24 cellular contexts compared by ENCODE assay signal in the genomic region with DNA sequence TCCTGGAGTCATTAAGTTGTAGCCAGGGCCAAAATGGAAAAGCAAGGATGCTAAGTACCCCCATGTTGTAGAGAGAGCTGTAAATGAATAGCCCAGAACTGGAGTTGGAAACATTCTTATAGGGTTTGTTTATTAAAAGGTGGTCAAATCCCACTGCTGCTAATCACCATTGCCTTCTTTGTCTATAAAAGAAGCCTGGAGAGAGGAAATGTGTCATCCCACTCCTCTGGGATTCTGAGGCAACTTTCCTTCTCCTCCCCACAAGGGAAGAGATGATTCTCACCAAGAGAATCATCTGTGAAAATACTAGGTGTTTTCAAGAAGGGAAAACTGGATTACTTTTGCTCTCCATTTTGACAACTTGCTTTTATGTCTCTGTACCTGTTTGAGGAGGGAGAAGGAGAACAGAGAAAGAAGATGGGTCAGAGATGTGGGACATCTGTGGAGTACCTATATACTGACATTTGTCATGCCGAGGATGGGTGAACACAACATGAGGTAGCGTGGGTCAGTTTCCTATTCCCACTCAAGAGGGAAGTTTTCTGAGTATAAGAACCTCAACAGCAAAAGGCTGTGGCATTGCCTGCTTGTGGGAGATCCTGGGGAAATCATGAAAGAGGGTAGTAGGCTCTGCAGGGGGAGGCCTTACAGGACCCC.
"Had no signal": no experiment of that assay in that cellular context is flagged by ENCODE, and none has a peak within 500 bp of the region (broad histone marks: within the 10 kb centered on the region; RNA-seq: fewer than 3 reads in every experiment).

No MANE protein-coding gene starts in this region.

- DNase-seq: activated CD4-positive, alpha-beta memory T cell treated with anti-CD3 and anti-CD28 coated beads for 36 hours; activated CD4-positive, alpha-beta T cell treated with anti-CD3 and anti-CD28 coated beads, Interleukin-2, amount 10 ng/mL, durations not matched to agents 24 days and 14 days; activated CD4-positive, CD25-positive, alpha-beta regulatory T cell treated with anti-CD3 and anti-CD28 coated beads, Interleukin-2, amount 50 U/mL, for 72 hours; activated CD8-positive, alpha-beta memory T cell treated with anti-CD3 and anti-CD28 coated beads, Interleukin-2, amount 50 U/mL, for 4 hours; activated gamma-delta T cell treated with Interleukin-2 at 50 U/mL for 16 hours; activated naive CD4-positive, alpha-beta T cell treated with anti-CD3 and anti-CD28 coated beads, Interleukin-2, amount 50 U/mL, for 16 hours; activated T-cell treated with anti-CD3 and anti-CD28 coated beads, Interleukin-2, amount 50 U/mL, for 24 hours; body of pancreas; cortex of kidney; effector memory CD8-positive, alpha-beta T cell; foreskin melanocyte; heart right ventricle; naive thymus-derived CD8-positive, alpha-beta T cell; occipital lobe; stimulated activated CD4-positive, alpha-beta T cell treated with anti-CD3 and anti-CD28 coated beads, Interleukin-15, amount 100 ng/mL, for 24 hours; stimulated activated CD4-positive, alpha-beta T cell treated with anti-CD3 and anti-CD28 coated beads, Interleukin-2, amount 100 ng/mL, for 24 hours; stimulated activated naive CD8-positive, alpha-beta T cell treated with anti-CD3 and anti-CD28 coated beads, Interleukin-15, Interleukin-2, amounts not matched to agents 100 U/mL and 50 U/mL, for 24 hours; T-helper 17 cell; T1000; testis; transverse colon had no signal

- ATAC-seq: activated T-helper 17 cell treated with anti-CD3 and anti-CD28 coated beads, Interleukin-2, amount 50 U/mL, for 72 hours; body of pancreas; effector memory CD8-positive, alpha-beta T cell; heart right ventricle; naive thymus-derived CD8-positive, alpha-beta T cell; stimulated activated naive CD8-positive, alpha-beta T cell treated with anti-CD3 and anti-CD28 coated beads, Interleukin-15, Interleukin-2, amounts not matched to agents 100 U/mL and 50 U/mL, for 24 hours; T-helper 17 cell had no signal

- H3K4me3 ChIP-seq: body of pancreas, heart right ventricle, neural progenitor cell, right atrium auricular region, testis, transverse colon had no signal
